ENCODE assay signal across 17 cellular contexts in genomic region chr6:37982320-37982719, GRCh38.
"Had no signal": no experiment of that assay in that cellular context is flagged by ENCODE, and none has a peak within 500 bp of the region (broad histone marks: within the 10 kb centered on the region; RNA-seq: fewer than 3 reads in every experiment).

No MANE protein-coding gene starts in this region.

- H3K27ac Mint-ChIP-seq: activated CD8-positive, alpha-beta T cell treated with anti-CD3 and anti-CD28 coated beads, Interleukin-2, amount 10 ng/mL, durations not matched to agents 7 days and 5 days; activated T-helper 2 cell treated with anti-CD3 and anti-CD28 coated beads, Interferon-gamma antibody, Interleukin-2, Interleukin-4, amounts not matched to agents 10 μg/mL and 5 μg/mL and 100 μg/mL, durations not matched to agents 14 hours and 24 hours and 36 hours; type B pancreatic cell had no signal

- DNase-seq: activated CD4-positive, alpha-beta T cell treated with anti-CD3 and anti-CD28 coated beads for 48 hours; activated CD8-positive, alpha-beta T cell treated with anti-CD3 and anti-CD28 coated beads, Interleukin-2, amount 10 ng/mL, durations not matched to agents 7 days and 5 days; activated naive CD4-positive, alpha-beta T cell treated with anti-CD3 and anti-CD28 coated beads, Interleukin-2, amount 50 U/mL, for 16 hours; adrenal gland; caudate nucleus; effector CD4-positive, alpha-beta T cell; foreskin keratinocyte; heart left ventricle; mesenchymal stem cell; spleen; stimulated activated CD4-positive, alpha-beta T cell treated with anti-CD3 and anti-CD28 coated beads, Interleukin-1b, Interleukin-23, amount 100 ng/mL, for 48 hours; stimulated activated naive CD4-positive, alpha-beta T cell; T1000; WERI-Rb-1 had no signal

- H3K9me3 Mint-ChIP-seq: activated T-helper 2 cell treated with anti-CD3 and anti-CD28 coated beads, Interferon-gamma antibody, Interleukin-2, Interleukin-4, amounts not matched to agents 10 μg/mL and 5 μg/mL and 100 μg/mL, durations not matched to agents 14 hours and 24 hours and 36 hours; type B pancreatic cell had no signal

- H3K36me3 Mint-ChIP-seq: type B pancreatic cell had no signal

- ATAC-seq: activated CD8-positive, alpha-beta T cell treated with anti-CD3 and anti-CD28 coated beads, Interleukin-2, amount 10 ng/mL, durations not matched to agents 7 days and 5 days; foreskin keratinocyte; heart left ventricle; sciatic nerve had no signal

- H3K27me3 Mint-ChIP-seq: type B pancreatic cell had no signal

- H3K4me3 Mint-ChIP-seq: activated CD8-positive, alpha-beta T cell treated with anti-CD3 and anti-CD28 coated beads, Interleukin-2, amount 10 ng/mL, durations not matched to agents 7 days and 5 days; type B pancreatic cell had no signal
